ENCODE assay signal across 10 cellular contexts in genomic region chr13:63880705-63881104, GRCh38.
"Had no signal": no experiment of that assay in that cellular context is flagged by ENCODE, and none has a peak within 500 bp of the region (broad histone marks: within the 10 kb centered on the region; RNA-seq: fewer than 3 reads in every experiment).

No MANE protein-coding gene starts in this region.

- H3K4me3 ChIP-seq: GM23248, HAP-1 had no signal

- H3K36me3 ChIP-seq: HAP-1 had no signal

- DNase-seq: GM23248, GOT3, H7, Karpas-422, KBM-7 had no signal

- ATAC-seq: HCT116, HepG2 had no signal

- H3K9me3 ChIP-seq: HAP-1 had no signal

- H3K4me1 ChIP-seq: HAP-1 had no signal

- FAIRE-seq: HepG2 had no signal

- H3K27ac ChIP-seq: GM23248, HL-60, KMS-11 had no signal
